In the genomic region with DNA sequence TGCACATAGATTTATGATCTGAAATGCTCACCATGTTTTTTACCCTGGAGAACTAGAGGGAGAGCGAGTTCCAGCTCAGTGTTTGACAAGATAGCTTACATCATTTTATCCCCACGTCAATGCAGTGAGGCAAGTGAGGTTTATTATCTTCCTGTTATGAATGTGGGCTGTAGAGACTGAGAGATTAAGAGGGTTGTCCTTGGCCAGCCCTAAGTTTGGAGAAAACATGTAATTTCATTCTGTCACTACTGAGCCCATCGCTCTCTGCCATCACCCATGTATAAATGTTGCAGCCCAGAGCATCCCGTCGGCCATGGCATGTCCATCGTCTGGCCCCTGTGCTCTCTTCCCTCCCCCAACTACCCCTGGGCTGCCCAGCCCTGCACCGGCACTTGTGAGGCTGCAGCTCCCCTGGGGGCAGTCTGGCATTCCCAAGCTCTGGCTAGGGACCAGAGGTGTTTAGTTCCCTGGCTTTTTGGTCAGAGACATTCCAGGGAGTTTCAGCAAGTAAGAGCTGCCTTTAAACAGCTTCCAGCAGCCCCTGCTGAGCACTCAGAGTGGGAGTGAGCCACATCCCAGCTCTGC, we compare ENCODE assay signal across 13 cellular contexts.
DNase-seq lines count a peak whose midpoint lies in the region; ATAC-seq and TF ChIP-seq lines count a peak whose summit lies in the region.
"Had no signal": no experiment of that assay in that cellular context is flagged by ENCODE, and none has a peak within 500 bp of the region (broad histone marks: within the 10 kb centered on the region; RNA-seq: fewer than 3 reads in every experiment).

No MANE protein-coding gene starts in this region.

- WGBS in heart right ventricle, 2 donors = 32 to 40% methylated on average over 7 of the region's 7 CpGs

- peak; percentile 40 for DNase-seq in Daoy (ENCODE audit: low read depth)
- peak; percentile 62 for DNase-seq in WTC11 (ENCODE audit: low spot score)
- DNase-seq in heart right ventricle = peak; percentile 41 to 53
- DNase-seq in posterior vena cava (ENCODE audit: low spot score) = peak; percentile 87
- no peak for DNase-seq in stimulated activated naive B cell treated with anti-CD40 and anti-IgM and Interleukin-4, amounts not matched to agents 10 μg/mL and 1 μg/mL and 100 μg/mL, for 72 hours
- DNase-seq in C1 segment of cervical spinal cord (lab: John Stamatoyannopoulos, UW) = no peak
- no peak for DNase-seq in NCI-H2107 (lab: John Stamatoyannopoulos, UW)
- DNase-seq: activated naive CD4-positive, alpha-beta T cell; CD4-positive, CD25-positive, alpha-beta regulatory T cell; MV-4-11; natural killer cell; WERI-Rb-1 had no signal

- no peaks in the 10 kb centered on the region for H3K27me3 ChIP-seq in heart right ventricle

- peak overlapping the region in 8 of 10 donors; percentile 46 to 66 (median 56) for H3K27ac ChIP-seq in heart right ventricle
- H3K27ac ChIP-seq: WERI-Rb-1 had no signal

- no peaks in the 10 kb centered on the region for H3K9me3 ChIP-seq in heart right ventricle

- H3K36me3 Mint-ChIP-seq in WTC11 = peaks cover 12% of the 10 kb centered on the region; the same call in 1 of the 2 replicates
- no peaks in the 10 kb centered on the region for H3K36me3 Mint-ChIP-seq in stimulated activated naive B cell treated with anti-CD40 and anti-IgM and Interleukin-4, amounts not matched to agents 10 μg/mL and 1 μg/mL and 100 μg/mL, for 72 hours
- H3K36me3 Mint-ChIP-seq: CD4-positive, CD25-positive, alpha-beta regulatory T cell; natural killer cell had no signal

- no peaks in the 10 kb centered on the region for H3K27me3 Mint-ChIP-seq in WTC11 (ENCODE audit: low read depth)
- H3K27me3 Mint-ChIP-seq in stimulated activated naive B cell treated with anti-CD40 and anti-IgM and Interleukin-4, amounts not matched to agents 10 μg/mL and 1 μg/mL and 100 μg/mL, for 72 hours = peaks cover 6 to 14% of the 10 kb centered on the region in 2 donors
- H3K27me3 Mint-ChIP-seq: CD4-positive, CD25-positive, alpha-beta regulatory T cell had no signal

- no peak overlapping the region for H3K4me3 Mint-ChIP-seq in WTC11
- no peak overlapping the region for H3K4me3 Mint-ChIP-seq in stimulated activated naive B cell treated with anti-CD40 and anti-IgM and Interleukin-4, amounts not matched to agents 10 μg/mL and 1 μg/mL and 100 μg/mL, for 72 hours
- H3K4me3 Mint-ChIP-seq: CD4-positive, CD25-positive, alpha-beta regulatory T cell; natural killer cell had no signal

- TF ChIP-seq CTCF in WTC11 (IDR thresholded peaks at IDR 0.05) = no peak
- TF ChIP-seq CTCF in heart right ventricle (IDR thresholded peaks at IDR 0.05) = no peak

- CTCF ChIA-PET in WTC11 (lab: Charles Lee) = interaction anchor here (0.9 to 1.4 kb wide), 5 partner anchors 10 to 207 kb away, joined by 3 to 5 read pairs (median 4); no protein-coding TSS in a partner anchor

- POLR2A ChIA-PET in WTC11 (lab: Charles Lee) = no interaction called here

- H3K4me3 ChIP-seq in heart right ventricle = no peak overlapping the region

- peak overlapping the region; percentile 63; the same call in 1 of the 2 replicates for H3K27ac Mint-ChIP-seq in WTC11
- H3K27ac Mint-ChIP-seq in stimulated activated naive B cell treated with anti-CD40 and anti-IgM and Interleukin-4, amounts not matched to agents 10 μg/mL and 1 μg/mL and 100 μg/mL, for 72 hours = no peak overlapping the region
- H3K27ac Mint-ChIP-seq: CD4-positive, CD25-positive, alpha-beta regulatory T cell; natural killer cell had no signal

- peaks cover 15 to 60% (median 38%) of the 10 kb centered on the region in 9 donors for H3K4me1 ChIP-seq in heart right ventricle

- intact Hi-C loops in heart right ventricle (cut with DNase I) (loop anchor here in 1 of 10 donors (10.0 kb wide), 1 partner anchor 155 kb away; no protein-coding TSS in a partner anchor), posterior vena cava (cut with DNase I) (loop anchor here in 1 of 2 donors (10.0 kb wide), 1 partner anchor 55 kb away; no protein-coding TSS in a partner anchor)

- H3K4me1 Mint-ChIP-seq in WTC11 = peaks cover 25% of the 10 kb centered on the region
- no peaks in the 10 kb centered on the region for H3K4me1 Mint-ChIP-seq in stimulated activated naive B cell treated with anti-CD40 and anti-IgM and Interleukin-4, amounts not matched to agents 10 μg/mL and 1 μg/mL and 100 μg/mL, for 72 hours
- H3K4me1 Mint-ChIP-seq: CD4-positive, CD25-positive, alpha-beta regulatory T cell; natural killer cell had no signal

- peaks cover 0 to 4% (median 0%) of the 10 kb centered on the region in 9 donors for H3K36me3 ChIP-seq in heart right ventricle
- H3K36me3 ChIP-seq: WERI-Rb-1 had no signal

- ATAC-seq in WTC11 (peak; percentile 83), heart right ventricle (peak; percentile 29 to 61 (median 46)), HG03280 (IDR thresholded peaks at IDR 0.05; ENCODE audit: unreplicated experiment) (no peak)
- no peak for ATAC-seq in stimulated activated naive B cell treated with anti-CD40 and anti-IgM and Interleukin-4, amounts not matched to agents 10 μg/mL and 1 μg/mL and 100 μg/mL, for 72 hours (replicated peaks)
- ATAC-seq: natural killer cell had no signal

- no peaks in the 10 kb centered on the region for H3K9me3 Mint-ChIP-seq in WTC11
- H3K9me3 Mint-ChIP-seq in stimulated activated naive B cell treated with anti-CD40 and anti-IgM and Interleukin-4, amounts not matched to agents 10 μg/mL and 1 μg/mL and 100 μg/mL, for 72 hours = peaks cover 0 to 3% of the 10 kb centered on the region in 2 donors
- H3K9me3 Mint-ChIP-seq: CD4-positive, CD25-positive, alpha-beta regulatory T cell; natural killer cell had no signal

TF ChIP-seq in WTC11, 78 proteins besides CTCF, POLR2A, EP300 and RAD21:
- TF ChIP-seq ZNF423 (CRISPR knock-in tag; IDR thresholded peaks at IDR 0.05) (peak; percentile 13; the same call in 1 of the 2 replicates), OVOL2 (CRISPR knock-in tag; IDR thresholded peaks at IDR 0.05; ENCODE audit: borderline replicate concordance) (no peak)

Comparison
In these comparisons a context has a peak if more than half of its experiments do, and no peak if none do; other contexts are left out.
1. DNase-seq: peak in Daoy (single experiment), WTC11 (single experiment), heart right ventricle (2 of 2) and posterior vena cava (single experiment); none in stimulated activated naive B cell treated with anti-CD40 and anti-IgM and Interleukin-4, amounts not matched to agents 10 μg/mL and 1 μg/mL and 100 μg/mL, for 72 hours (single experiment), C1 segment of cervical spinal cord (0 of 14) and NCI-H2107 (single experiment).
2. ATAC-seq: peak in WTC11 (single experiment) and heart right ventricle (8 of 8); none in stimulated activated naive B cell treated with anti-CD40 and anti-IgM and Interleukin-4, amounts not matched to agents 10 μg/mL and 1 μg/mL and 100 μg/mL, for 72 hours (0 of 2) and HG03280 (single experiment).